30 cellular contexts compared by ENCODE assay signal in the genomic region with DNA sequence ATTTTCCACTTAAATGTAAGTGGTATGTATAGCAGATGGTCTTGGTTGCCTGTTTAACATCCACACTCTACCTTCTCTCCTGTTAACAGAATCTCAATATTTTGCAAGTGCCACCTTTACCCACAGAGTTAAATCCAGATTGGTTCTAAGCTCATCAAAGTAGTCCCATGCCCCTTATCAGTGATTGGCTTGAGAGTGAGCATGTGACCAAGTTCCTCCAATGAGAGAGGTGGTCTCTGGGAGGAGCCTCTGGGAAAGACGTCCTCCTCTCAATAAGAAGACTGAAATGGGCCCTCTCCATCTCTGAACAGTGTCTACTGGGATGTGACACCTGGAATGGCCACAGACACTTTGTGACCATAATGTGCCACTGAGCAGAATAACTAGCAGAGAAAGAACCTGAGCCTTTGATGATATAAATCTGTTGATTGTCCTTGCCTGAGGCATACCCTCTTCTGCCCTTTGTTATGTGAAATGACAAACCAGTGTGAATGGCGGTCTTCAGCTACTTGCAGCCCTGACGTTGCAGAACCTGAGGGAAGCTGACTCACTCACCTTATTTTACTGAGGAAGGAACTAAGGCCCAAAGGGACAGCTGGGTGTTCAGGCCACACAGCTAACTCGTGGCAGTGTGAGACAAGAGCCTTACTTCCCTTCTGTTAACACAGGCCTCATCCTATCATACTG.
"Had no signal": no experiment of that assay in that cellular context is flagged by ENCODE, and none has a peak within 500 bp of the region (broad histone marks: within the 10 kb centered on the region; RNA-seq: fewer than 3 reads in every experiment).

No MANE protein-coding gene starts in this region.

- H3K27me3 ChIP-seq: ascending aorta, cardiac muscle cell, dorsolateral prefrontal cortex, pancreas, upper lobe of left lung had no signal

- H3K9me3 ChIP-seq: pancreas, prostate gland, upper lobe of left lung had no signal

- ATAC-seq: left colon; naive thymus-derived CD4-positive, alpha-beta T cell; pancreas; sciatic nerve; stimulated activated effector memory CD8-positive, alpha-beta T cell treated with anti-CD3 and anti-CD28 coated beads, Interleukin-12 subunit alpha, Interleukin-12 subunit beta, amount 100 ng/mL, for 72 hours had no signal

- H3K4me3 ChIP-seq: ascending aorta, cardiac muscle cell, coronary artery, dorsolateral prefrontal cortex, pancreas, prostate gland, skin epidermis, upper lobe of left lung had no signal

- H3K27ac ChIP-seq: ascending aorta, cardiac muscle cell, coronary artery, dorsolateral prefrontal cortex, pancreas, prostate gland, skin epidermis, upper lobe of left lung had no signal

- DNase-seq: activated CD4-positive, alpha-beta memory T cell treated with anti-CD3 and anti-CD28 coated beads for 36 hours; activated CD4-positive, alpha-beta T cell treated with anti-CD3 and anti-CD28 coated beads, Interleukin-2, amount 10 ng/mL, durations not matched to agents 24 days and 14 days; activated CD4-positive, CD25-positive, alpha-beta regulatory T cell treated with anti-CD3 and anti-CD28 coated beads, Interleukin-2, amount 50 U/mL, for 72 hours; activated CD8-positive, alpha-beta memory T cell treated with anti-CD3 and anti-CD28 coated beads, Interleukin-2, amount 50 U/mL, for 4 hours; activated effector memory CD4-positive, alpha-beta T cell treated with anti-CD3 and anti-CD28 coated beads, Interleukin-2, amount 50 U/mL, for 16 hours; activated naive CD4-positive, alpha-beta T cell treated with anti-CD3 and anti-CD28 coated beads for 36 hours; activated naive CD8-positive, alpha-beta T cell treated with anti-CD3 and anti-CD28 coated beads, Interleukin-2, amount 10 ng/mL, durations not matched to agents 7 days and 5 days; activated T-cell treated with anti-CD3 and anti-CD28 coated beads, Interleukin-2, amount 50 U/mL, for 1 hour; dorsolateral prefrontal cortex; effector memory CD4-positive, alpha-beta T cell; head of caudate nucleus; hypothalamus; immature natural killer cell; kidney; left colon; midbrain; naive thymus-derived CD4-positive, alpha-beta T cell; nucleus accumbens; pancreas; retina; stimulated activated CD4-positive, alpha-beta T cell treated with anti-CD3 and anti-CD28 coated beads, Interleukin-12 subunit alpha, Interleukin-12 subunit beta, amount 100 ng/mL, for 4 hours; stimulated activated CD4-positive, alpha-beta T cell treated with anti-CD3 and anti-CD28 coated beads, Interleukin-4, amount 100 ng/mL, for 1 hour had no signal

- H3K4me1 ChIP-seq: ascending aorta, pancreas, prostate gland, upper lobe of left lung had no signal

- H3K36me3 ChIP-seq: ascending aorta, cardiac muscle cell, pancreas, prostate gland, upper lobe of left lung had no signal

- FAIRE-seq: kidney, pancreas had no signal
